In the genomic region with DNA sequence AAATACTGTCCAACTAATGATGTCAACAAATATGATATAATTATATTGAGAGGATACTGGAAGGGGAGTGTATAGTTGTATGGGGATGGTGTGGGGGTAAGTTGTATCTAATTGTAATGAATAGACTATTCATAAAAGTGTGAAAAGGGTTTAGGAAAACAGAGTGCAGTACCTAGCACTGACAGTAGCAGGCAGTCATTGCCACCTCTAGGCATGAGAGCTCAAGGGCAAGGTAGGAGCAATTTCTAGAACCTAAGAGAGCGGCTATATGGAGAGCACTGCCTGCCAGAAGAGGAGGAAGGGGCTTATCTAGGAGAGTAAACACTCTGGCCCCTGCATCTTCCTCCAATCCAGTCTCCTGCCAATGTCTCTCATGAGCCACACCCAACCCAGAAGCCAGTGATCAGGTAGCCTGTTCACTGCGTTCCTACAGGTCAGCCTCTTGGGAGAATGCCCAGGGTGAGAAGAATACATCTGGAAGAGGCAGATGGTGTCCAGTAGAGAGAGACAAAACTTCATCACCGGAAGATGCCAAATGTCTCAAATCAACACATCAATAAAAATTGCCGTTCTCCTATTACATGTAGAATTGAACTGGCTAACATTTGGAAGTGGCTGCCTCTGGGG, we compare ENCODE assay signal across 8 cellular contexts.
DNase-seq lines count a peak whose midpoint lies in the region; ATAC-seq, FAIRE-seq and TF ChIP-seq lines count a peak whose summit lies in the region.

No MANE protein-coding gene starts in this region.

- no peaks in the 10 kb centered on the region for H3K9me3 ChIP-seq in A549
- H3K9me3 ChIP-seq in K562 (replicated peaks; ENCODE audit: control insufficient read depth, insufficient read depth, low read depth, low read length): no peaks in the 10 kb centered on the region
- no peaks in the 10 kb centered on the region for H3K9me3 ChIP-seq in parathyroid adenoma (ENCODE audit: control insufficient read depth, low read length)

- peak in 1 of 2 experiments; percentile 48; a peak in 1 of 6 replicates for ATAC-seq in A549
- peak; percentile 84 for ATAC-seq in K562

- TF ChIP-seq RAD21 in A549 (conservative IDR thresholded peaks at IDR 0.05 in 1 of 2, IDR thresholded peaks at IDR 0.05 in 1 of 2) (peak; percentile 9 to 27; a peak in 1 of 5 replicates), K562 (CRISPR knock-in tag; conservative IDR thresholded peaks at IDR 0.05 in 1 of 2, IDR thresholded peaks at IDR 0.05 in 1 of 2) (peak; percentile 77 to 85)

- in situ Hi-C loops in K562 (cut with MboI): no loop called here

- no peak overlapping the region for H3K9ac ChIP-seq in K562 (ENCODE audit: insufficient read depth in 1 of 2, low read depth in 2 of 2, low read length in 2 of 2)
- no peak overlapping the region for H3K9ac ChIP-seq in parathyroid adenoma

- H2AFZ ChIP-seq in K562 (ENCODE audit: low read depth, low read length) (peak overlapping the region; percentile 51; the same call in 1 of the 2 replicates), parathyroid adenoma (no peak overlapping the region)

- CTCF ChIA-PET in A549 (lab: Yijun Ruan, JAX) (no interaction called here), K562 (lab: Yijun Ruan, JAX; ENCODE audit: low intra/inter-chr PET ratio) (interaction anchor here (0.7 kb wide), 1 partner anchor 378 kb away, joined by 3 read pairs; no protein-coding TSS in a partner anchor)

- DNase-seq in A549 (ENCODE audit: low read depth in 1 of 2, low spot score in 1 of 2) (peak in 1 of 2 experiments; percentile 6), GM18507 (ENCODE audit: extremely low spot score, insufficient read length, low read depth) (no peak), NCI-H1694 (lab: John Stamatoyannopoulos, UW) (peak; percentile 22), K562 (ENCODE audit: extremely low read depth in 1 of 4, low spot score in 3 of 4) (peak; percentile 50 to 58 (median 58)), posterior cingulate gyrus (no peak), LoVo (ENCODE audit: low spot score) (no peak), T-helper 9 cell (no peak)

- no peaks in the 10 kb centered on the region for H4K20me1 ChIP-seq in K562 (replicated peaks; ENCODE audit: control insufficient read depth, insufficient read depth, low read length)

- H3K4me2 ChIP-seq in A549: no peak overlapping the region
- no peak overlapping the region; the same call in 1 of the 2 replicates for H3K4me2 ChIP-seq in K562 (ENCODE audit: insufficient read depth, low read length)
- no peak overlapping the region for H3K4me2 ChIP-seq in parathyroid adenoma (ENCODE audit: low read length)

- intact Hi-C loops in K562 (cut with micrococcal nuclease) (loop anchor here (5.0 to 10.0 kb wide), 2 partner anchors 126 to 454 kb away; no protein-coding TSS in a partner anchor), posterior cingulate gyrus (cut with DNase I) (no loop called here)

- peak; percentile 8; the same call in 1 of the 3 replicates for TF ChIP-seq CTCF in A549 (IDR thresholded peaks at IDR 0.05)
- TF ChIP-seq CTCF in K562 (IDR thresholded peaks at IDR 0.05 in 2 of 3, conservative IDR thresholded peaks at IDR 0.05 in 1 of 3; ENCODE audit: insufficient read depth in 2 of 3, low read depth in 1 of 3, low read length in 3 of 3): peak; percentile 69 to 82 (median 81)
- peak; percentile 45 for TF ChIP-seq CTCF in parathyroid adenoma (IDR thresholded peaks at IDR 0.05)

- TF ChIP-seq EP300 in A549 (IDR thresholded peaks at IDR 0.05): no peak
- TF ChIP-seq EP300 in K562 (IDR thresholded peaks at IDR 0.05; ENCODE audit: low read length): no peak

- no peaks in the 10 kb centered on the region for H3K9me1 ChIP-seq in K562 (ENCODE audit: control insufficient read depth, insufficient read depth, low read length)

- TF ChIP-seq POLR2A in A549 (IDR thresholded peaks at IDR 0.05; ENCODE audit: low read length) (no peak), K562 (conservative IDR thresholded peaks at IDR 0.05) (no peak)

- FAIRE-seq in A549 (lab: Jason Lieb, UNC): no peak
- peak; percentile 18 for FAIRE-seq in GM18507 (lab: Jason Lieb, UNC)
- FAIRE-seq in K562 (lab: Jason Lieb, UNC): peak; percentile 77

- WGBS in A549 (ENCODE audit: missing lambda C conversion rate): 83% methylated on average over 4 of the region's 4 CpGs
- 63% methylated on average over 4 of the region's 4 CpGs for WGBS in K562 (ENCODE audit: insufficient coverage, low coverage, missing lambda C conversion rate)

- H3K79me2 ChIP-seq in K562 (ENCODE audit: control insufficient read depth, insufficient read depth, low read length) (no peaks in the 10 kb centered on the region), parathyroid adenoma (no peaks in the 10 kb centered on the region)

- no TSS peak for BruUV-seq in K562 (replicated peaks; lab: Mats Ljungman, UMichigan)

- POLR2A ChIA-PET in A549 (lab: Yijun Ruan, JAX) (no interaction called here), K562 (lab: Yijun Ruan, JAX) (interaction anchor here (0.6 to 1.0 kb wide), 4 partner anchors 16 to 149 kb away, joined by 3 to 4 read pairs (median 3); no protein-coding TSS in a partner anchor)

- no peaks in the 10 kb centered on the region for H3K4me1 ChIP-seq in A549
- H3K4me1 ChIP-seq in K562 (replicated peaks in 1 of 2; ENCODE audit: control insufficient read depth in 2 of 2, insufficient read depth in 2 of 2, low read length in 2 of 2): peaks cover 0 to 20% of the 10 kb centered on the region in 2 experiments; a peak in 4 of 5 replicates
- no peaks in the 10 kb centered on the region for H3K4me1 ChIP-seq in parathyroid adenoma

- no peaks in the 10 kb centered on the region for H3K27me3 ChIP-seq in K562 (ENCODE audit: control insufficient read depth in 2 of 2, insufficient read depth in 2 of 2, low read length in 2 of 2)
- no peaks in the 10 kb centered on the region for H3K27me3 ChIP-seq in parathyroid adenoma (ENCODE audit: control insufficient read depth, insufficient read depth, low read length)

- H3K27ac ChIP-seq in A549 (no peak overlapping the region), K562 (ENCODE audit: extremely low read depth, low read depth, low read length) (no peak overlapping the region), parathyroid adenoma (no peak overlapping the region)

- no peaks in the 10 kb centered on the region for H3K36me3 ChIP-seq in K562 (ENCODE audit: control insufficient read depth, insufficient read depth, low read length)
- no peaks in the 10 kb centered on the region for H3K36me3 ChIP-seq in parathyroid adenoma (ENCODE audit: control insufficient read depth, insufficient read depth, low read length)

- H3K4me3 ChIP-seq in A549 (no peak overlapping the region), K562 (no peak overlapping the region), parathyroid adenoma (ENCODE audit: low read depth, low read length) (no peak overlapping the region)

TF ChIP-seq in A549, 52 proteins besides CTCF, POLR2A, EP300 and RAD21:
- TF ChIP-seq, protein P1, sequence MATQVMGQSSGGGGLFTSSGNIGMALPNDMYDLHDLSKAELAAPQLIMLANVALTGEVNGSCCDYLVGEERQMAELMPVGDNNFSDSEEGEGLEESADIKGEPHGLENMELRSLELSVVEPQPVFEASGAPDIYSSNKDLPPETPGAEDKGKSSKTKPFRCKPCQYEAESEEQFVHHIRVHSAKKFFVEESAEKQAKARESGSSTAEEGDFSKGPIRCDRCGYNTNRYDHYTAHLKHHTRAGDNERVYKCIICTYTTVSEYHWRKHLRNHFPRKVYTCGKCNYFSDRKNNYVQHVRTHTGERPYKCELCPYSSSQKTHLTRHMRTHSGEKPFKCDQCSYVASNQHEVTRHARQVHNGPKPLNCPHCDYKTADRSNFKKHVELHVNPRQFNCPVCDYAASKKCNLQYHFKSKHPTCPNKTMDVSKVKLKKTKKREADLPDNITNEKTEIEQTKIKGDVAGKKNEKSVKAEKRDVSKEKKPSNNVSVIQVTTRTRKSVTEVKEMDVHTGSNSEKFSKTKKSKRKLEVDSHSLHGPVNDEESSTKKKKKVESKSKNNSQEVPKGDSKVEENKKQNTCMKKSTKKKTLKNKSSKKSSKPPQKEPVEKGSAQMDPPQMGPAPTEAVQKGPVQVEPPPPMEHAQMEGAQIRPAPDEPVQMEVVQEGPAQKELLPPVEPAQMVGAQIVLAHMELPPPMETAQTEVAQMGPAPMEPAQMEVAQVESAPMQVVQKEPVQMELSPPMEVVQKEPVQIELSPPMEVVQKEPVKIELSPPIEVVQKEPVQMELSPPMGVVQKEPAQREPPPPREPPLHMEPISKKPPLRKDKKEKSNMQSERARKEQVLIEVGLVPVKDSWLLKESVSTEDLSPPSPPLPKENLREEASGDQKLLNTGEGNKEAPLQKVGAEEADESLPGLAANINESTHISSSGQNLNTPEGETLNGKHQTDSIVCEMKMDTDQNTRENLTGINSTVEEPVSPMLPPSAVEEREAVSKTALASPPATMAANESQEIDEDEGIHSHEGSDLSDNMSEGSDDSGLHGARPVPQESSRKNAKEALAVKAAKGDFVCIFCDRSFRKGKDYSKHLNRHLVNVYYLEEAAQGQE (IDR thresholded peaks at IDR 0.05): no peak

TF ChIP-seq in K562, 482 proteins besides CTCF, POLR2A, EP300 and RAD21 (continues in another document):
- 0 out of 2 replicates have a peak, but pooled peaks have one; percentile 41 for TF ChIP-seq ZNF785 (CRISPR knock-in tag; IDR thresholded peaks at IDR 0.05)
- TF ChIP-seq, protein P2, sequence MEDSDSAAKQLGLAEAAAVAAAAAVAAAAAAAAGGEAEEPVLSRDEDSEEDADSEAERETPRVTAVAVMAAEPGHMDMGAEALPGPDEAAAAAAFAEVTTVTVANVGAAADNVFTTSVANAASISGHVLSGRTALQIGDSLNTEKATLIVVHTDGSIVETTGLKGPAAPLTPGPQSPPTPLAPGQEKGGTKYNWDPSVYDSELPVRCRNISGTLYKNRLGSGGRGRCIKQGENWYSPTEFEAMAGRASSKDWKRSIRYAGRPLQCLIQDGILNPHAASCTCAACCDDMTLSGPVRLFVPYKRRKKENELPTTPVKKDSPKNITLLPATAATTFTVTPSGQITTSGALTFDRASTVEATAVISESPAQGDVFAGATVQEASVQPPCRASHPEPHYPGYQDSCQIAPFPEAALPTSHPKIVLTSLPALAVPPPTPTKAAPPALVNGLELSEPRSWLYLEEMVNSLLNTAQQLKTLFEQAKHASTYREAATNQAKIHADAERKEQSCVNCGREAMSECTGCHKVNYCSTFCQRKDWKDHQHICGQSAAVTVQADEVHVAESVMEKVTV (CRISPR knock-in tag; IDR thresholded peaks at IDR 0.05): peak; percentile 81
- TF ChIP-seq FOXJ2 (tag; IDR thresholded peaks at IDR 0.05): no peak
- TF ChIP-seq ZNF764 (CRISPR knock-in tag; IDR thresholded peaks at IDR 0.05; ENCODE audit: low read depth): peak; percentile 74
- no peak for TF ChIP-seq ZNF384 (IDR thresholded peaks at IDR 0.05; ENCODE audit: low read depth, low read length)
- no peak for TF ChIP-seq KLF13 (tag; IDR thresholded peaks at IDR 0.05; ENCODE audit: borderline replicate concordance, low read depth)

Comparison
In these comparisons a context has a peak if more than half of its experiments do, and no peak if none do; other contexts are left out.
1. DNase-seq: peak in NCI-H1694 (single experiment) and K562 (4 of 4); none in GM18507 (single experiment), posterior cingulate gyrus (0 of 10), LoVo (single experiment) and T-helper 9 cell (single experiment).
2. CTCF ChIP-seq: peak in every context shown above with its lines; median percentile 81 in K562; 45 in parathyroid adenoma; 8 in A549.